Comparison of ENCODE assay signal across 25 cellular contexts in genomic region chr1:161902146-161902545, GRCh38.
"Had no signal": no experiment of that assay in that cellular context is flagged by ENCODE, and none has a peak within 500 bp of the region (broad histone marks: within the 10 kb centered on the region; RNA-seq: fewer than 3 reads in every experiment).

No MANE protein-coding gene starts in this region.

- H3K9me3 ChIP-seq: heart right ventricle, left ventricle myocardium inferior, ovary, prostate gland, right lobe of liver, stomach, testis, thyroid gland, transverse colon, upper lobe of left lung, vagina had no signal

- H3K4me3 ChIP-seq: heart right ventricle, hepatocyte, left ventricle myocardium inferior, neural progenitor cell, ovary, prostate gland, right lobe of liver, smooth muscle cell, stomach, testis, thyroid gland, transverse colon, upper lobe of left lung, vagina had no signal

- H3K4me1 ChIP-seq: neural progenitor cell, prostate gland, right lobe of liver, stomach, testis, transverse colon, upper lobe of left lung, vagina had no signal

- H3K36me3 Mint-ChIP-seq: neural progenitor cell; stimulated activated memory B cell treated with anti-CD40 and anti-IgM and Interleukin-4, amounts not matched to agents 10 μg/mL and 1 μg/mL and 100 μg/mL, for 72 hours had no signal

- H3K9me3 Mint-ChIP-seq: memory B cell; naive thymus-derived CD8-positive, alpha-beta T cell; nephron progenitor cell; neural progenitor cell; stimulated activated memory B cell treated with anti-CD40 and anti-IgM and Interleukin-4, amounts not matched to agents 10 μg/mL and 1 μg/mL and 100 μg/mL, for 72 hours had no signal

- DNase-seq: heart right ventricle; islet precursor cell; left colon; left ventricle myocardium inferior; naive thymus-derived CD8-positive, alpha-beta T cell; nephron progenitor cell; ovary; right lobe of liver; stimulated activated CD4-positive, alpha-beta T cell treated with anti-CD3 and anti-CD28 coated beads, Interleukin-1b, Interleukin-23, amount 100 ng/mL, for 48 hours; stimulated activated CD4-positive, alpha-beta T cell treated with anti-CD3 and anti-CD28 coated beads, Interleukin-2, amount 100 ng/mL, for 48 hours; stimulated activated CD4-positive, alpha-beta T cell treated with anti-CD3 and anti-CD28 coated beads, Interleukin-4, amount 100 ng/mL, for 4 hours; stimulated activated CD8-positive, alpha-beta memory T cell treated with anti-CD3 and anti-CD28 coated beads, Interleukin-4, amount 100 ng/mL, for 48 hours; stimulated activated naive CD4-positive, alpha-beta T cell treated with Interleukin-2 at 50 U/mL for 16 hours; stomach; testis; thyroid gland; transverse colon; upper lobe of left lung had no signal

- ATAC-seq: heart right ventricle; left colon; naive thymus-derived CD8-positive, alpha-beta T cell; right lobe of liver; stimulated activated memory B cell treated with anti-CD40 and anti-IgM and Interleukin-4, amounts not matched to agents 10 μg/mL and 1 μg/mL and 100 μg/mL, for 72 hours had no signal

- H3K27me3 ChIP-seq: heart right ventricle, hepatocyte, neural progenitor cell, ovary, right lobe of liver, stomach, testis, thyroid gland, transverse colon, upper lobe of left lung, vagina had no signal

- H3K4me3 Mint-ChIP-seq: memory B cell; naive thymus-derived CD8-positive, alpha-beta T cell; nephron progenitor cell; neural progenitor cell; stimulated activated memory B cell treated with anti-CD40 and anti-IgM and Interleukin-4, amounts not matched to agents 10 μg/mL and 1 μg/mL and 100 μg/mL, for 72 hours had no signal

- H3K27ac ChIP-seq: heart right ventricle, hepatocyte, left ventricle myocardium inferior, neural progenitor cell, ovary, prostate gland, right lobe of liver, stomach, testis, thyroid gland, transverse colon, upper lobe of left lung, vagina had no signal

- H3K4me1 Mint-ChIP-seq: memory B cell; nephron progenitor cell; neural progenitor cell; stimulated activated memory B cell treated with anti-CD40 and anti-IgM and Interleukin-4, amounts not matched to agents 10 μg/mL and 1 μg/mL and 100 μg/mL, for 72 hours had no signal

- H3K27ac Mint-ChIP-seq: memory B cell; nephron progenitor cell; neural progenitor cell; stimulated activated memory B cell treated with anti-CD40 and anti-IgM and Interleukin-4, amounts not matched to agents 10 μg/mL and 1 μg/mL and 100 μg/mL, for 72 hours had no signal

- H3K27me3 Mint-ChIP-seq: memory B cell; naive thymus-derived CD8-positive, alpha-beta T cell; stimulated activated memory B cell treated with anti-CD40 and anti-IgM and Interleukin-4, amounts not matched to agents 10 μg/mL and 1 μg/mL and 100 μg/mL, for 72 hours had no signal
